Comparison of ENCODE assay signal across 1 cellular context in the genomic region with DNA sequence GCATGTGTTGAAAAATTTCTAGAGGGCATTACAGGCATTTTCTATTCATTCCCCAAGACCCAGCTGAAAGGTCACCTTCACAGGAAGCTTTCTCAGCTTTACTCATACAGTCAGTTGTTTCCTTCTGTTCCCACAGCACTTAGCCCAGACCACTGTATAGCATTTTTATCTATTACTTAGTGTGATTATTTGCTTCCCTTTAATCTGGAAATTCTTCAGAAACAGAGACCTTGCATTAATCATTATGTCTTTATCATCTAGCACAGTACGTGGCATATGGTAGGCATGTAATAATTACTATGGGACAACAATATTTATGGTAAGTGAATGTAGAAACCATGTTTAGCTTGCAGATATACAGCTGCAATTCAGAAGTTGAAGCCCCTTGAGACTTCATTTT.
TF ChIP-seq lines count a peak whose summit lies in the region.

No MANE protein-coding gene starts in this region.

TF ChIP-seq in IMR-90, 13 proteins besides CTCF, POLR2A, EP300 and RAD21 (continued from another document):
- TF ChIP-seq, protein P1, sequence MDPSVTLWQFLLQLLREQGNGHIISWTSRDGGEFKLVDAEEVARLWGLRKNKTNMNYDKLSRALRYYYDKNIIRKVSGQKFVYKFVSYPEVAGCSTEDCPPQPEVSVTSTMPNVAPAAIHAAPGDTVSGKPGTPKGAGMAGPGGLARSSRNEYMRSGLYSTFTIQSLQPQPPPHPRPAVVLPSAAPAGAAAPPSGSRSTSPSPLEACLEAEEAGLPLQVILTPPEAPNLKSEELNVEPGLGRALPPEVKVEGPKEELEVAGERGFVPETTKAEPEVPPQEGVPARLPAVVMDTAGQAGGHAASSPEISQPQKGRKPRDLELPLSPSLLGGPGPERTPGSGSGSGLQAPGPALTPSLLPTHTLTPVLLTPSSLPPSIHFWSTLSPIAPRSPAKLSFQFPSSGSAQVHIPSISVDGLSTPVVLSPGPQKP (IDR thresholded peaks at IDR 0.05; ENCODE audit: borderline replicate concordance, low read depth, low read length) = no peak
- TF ChIP-seq MAFK (IDR thresholded peaks at IDR 0.05; ENCODE audit: low read depth, low read length) = no peak
